In genomic region chr4:74751247-74751646, GRCh38 we compare ENCODE assay signal across 28 cellular contexts.
"Had no signal": no experiment of that assay in that cellular context is flagged by ENCODE, and none has a peak within 500 bp of the region (broad histone marks: within the 10 kb centered on the region; RNA-seq: fewer than 3 reads in every experiment).

No MANE protein-coding gene starts in this region.

- H3K4me3 ChIP-seq: adrenal gland, body of pancreas, breast epithelium, MG63, SJCRH30 had no signal

- DNase-seq: activated CD4-positive, alpha-beta T cell treated with anti-CD3 and anti-CD28 coated beads for 36 hours; activated CD4-positive, alpha-beta T cell treated with anti-CD3 and anti-CD28 coated beads, Interleukin-2, amount 10 ng/mL, durations not matched to agents 7 days and 5 days; activated CD4-positive, alpha-beta T cell treated with anti-CD3 and anti-CD28 coated beads, Interleukin-2, amount 50 U/mL, for 48 hours; activated CD8-positive, alpha-beta T cell treated with anti-CD3 and anti-CD28 coated beads, Interleukin-2, amount 10 ng/mL, durations not matched to agents 7 days and 5 days; activated gamma-delta T cell; activated naive CD4-positive, alpha-beta T cell treated with Interleukin-2 at 50 U/mL for 16 hours; activated T-cell treated with anti-CD3 and anti-CD28 coated beads, Interleukin-2, amount 50 U/mL, for 24 hours; adrenal gland; body of pancreas; Kasumi-1; KG1; MG63; NCI-H1048; NCI-H1105 treated with DMSO at 0.1 percent for 48 hours; NCI-H1436; NCI-H1694; NCI-H1930; NCI-H2081 treated with DMSO at 0.1 percent for 48 hours; NCI-H345; NCI-H526 treated with DMSO at 0.1 percent for 48 hours; NCI-H774; SHP77; SJCRH30; SK-N-SH had no signal

- ATAC-seq: activated CD4-positive, alpha-beta T cell treated with anti-CD3 and anti-CD28 coated beads for 36 hours; activated CD4-positive, CD25-positive, alpha-beta regulatory T cell treated with anti-CD3 and anti-CD28 coated beads, Interleukin-2, amount 50 U/mL, for 24 hours; activated CD8-positive, alpha-beta T cell treated with anti-CD3 and anti-CD28 coated beads, Interleukin-2, amount 10 ng/mL, durations not matched to agents 7 days and 5 days; body of pancreas; Panc1; WTC11 had no signal
